ENCODE assay signal across 11 cellular contexts in the genomic region with DNA sequence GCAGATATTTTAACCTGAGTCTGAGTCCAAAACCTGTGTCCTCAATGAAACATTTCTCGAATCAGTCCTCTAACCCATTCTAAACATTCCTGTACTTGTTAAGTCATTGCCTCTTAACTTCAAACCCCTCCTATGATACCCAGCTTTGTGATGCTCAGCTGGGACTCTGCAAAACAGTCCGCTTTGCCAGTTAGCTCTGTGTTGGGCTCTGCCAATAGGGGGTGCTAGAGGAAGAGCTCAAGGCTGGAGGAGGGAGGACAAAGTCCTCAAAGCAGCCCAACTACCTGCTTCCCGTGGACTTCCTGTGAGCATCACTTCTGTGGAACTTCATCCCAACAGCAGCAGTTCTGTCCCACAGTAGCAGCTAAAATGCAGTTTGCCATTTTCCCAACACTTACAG. TPM values are rescaled to one million over a fixed set of nuclear protein-coding genes. Genes with fewer than 3 reads are reported as not detected.
DNase-seq lines count a peak whose midpoint lies in the region; ATAC-seq, FAIRE-seq and TF ChIP-seq lines count a peak whose summit lies in the region.
"Had no signal": no experiment of that assay in that cellular context is flagged by ENCODE, and none has a peak within 500 bp of the region (broad histone marks: within the 10 kb centered on the region; RNA-seq: fewer than 3 reads in every experiment).

No MANE protein-coding gene starts in this region.

- H3K36me3 Mint-ChIP-seq in activated naive CD4-positive, alpha-beta T cell treated with anti-CD3 and anti-CD28 coated beads for 36 hours (ENCODE audit: low read depth): no peaks in the 10 kb centered on the region
- H3K36me3 Mint-ChIP-seq in stimulated activated memory B cell treated with anti-CD40 and anti-IgM and Interleukin-4, amounts not matched to agents 10 μg/mL and 1 μg/mL and 100 μg/mL, for 72 hours: no peaks in the 10 kb centered on the region

- intact Hi-C loops in activated naive CD4-positive, alpha-beta T cell treated with anti-CD3 and anti-CD28 coated beads for 36 hours (cut with micrococcal nuclease): no loop called here
- intact Hi-C loops in GM12878 (cut with micrococcal nuclease; ENCODE audit: unreplicated experiment): no loop called here
- intact Hi-C loops in kidney (cut with DNase I): no loop called here

- WGBS in GM12878 (ENCODE audit: insufficient coverage, insufficient replicate concordance, low lambda C conversion rate, missing lambda C conversion rate): 21% methylated on average over 3 of the region's 3 CpGs

- CTCF ChIA-PET in activated naive CD4-positive, alpha-beta T cell treated with anti-CD3 and anti-CD28 coated beads for 36 hours (lab: Charles Lee): interaction anchor here (0.7 to 1.6 kb wide), 6 partner anchors 12 to 489 kb away, joined by 3 to 7 read pairs (median 4); no protein-coding TSS in a partner anchor
- CTCF ChIA-PET in GM12878 (lab: Yijun Ruan, JAX): interaction anchor here (0.7 to 1.8 kb wide), 6 partner anchors 9 to 54 kb away, joined by 3 to 7 read pairs (median 4); no protein-coding TSS in a partner anchor

- ATAC-seq in HG03103 (IDR thresholded peaks at IDR 0.05; ENCODE audit: low read depth, unreplicated experiment): peak; percentile 67
- peak; percentile 79 for ATAC-seq in GM12878
- peak; percentile 24 for ATAC-seq in stimulated activated memory B cell treated with anti-CD40 and anti-IgM and Interleukin-4, amounts not matched to agents 10 μg/mL and 1 μg/mL and 100 μg/mL, for 72 hours
- no peak for ATAC-seq in GM18517 (IDR thresholded peaks at IDR 0.05; ENCODE audit: unreplicated experiment)

- H3K27ac Mint-ChIP-seq in activated naive CD4-positive, alpha-beta T cell treated with anti-CD3 and anti-CD28 coated beads for 36 hours: no peak overlapping the region
- no peak overlapping the region for H3K27ac Mint-ChIP-seq in stimulated activated memory B cell treated with anti-CD40 and anti-IgM and Interleukin-4, amounts not matched to agents 10 μg/mL and 1 μg/mL and 100 μg/mL, for 72 hours
- H3K27ac Mint-ChIP-seq: nephron; stimulated activated naive CD8-positive, alpha-beta T cell treated with anti-CD3 and anti-CD28 coated beads, Interleukin-15, Interleukin-2, amounts not matched to agents 100 ng/mL and 50 ng/mL, for 24 hours had no signal

- H3K9me3 ChIP-seq in GM12878 (replicated peaks; ENCODE audit: control insufficient read depth, insufficient read depth, low read length) (no peaks in the 10 kb centered on the region), kidney (ENCODE audit: control insufficient read depth in 1 of 2, low read length in 2 of 2) (no peaks in the 10 kb centered on the region)

- H3K4me3 Mint-ChIP-seq in activated naive CD4-positive, alpha-beta T cell treated with anti-CD3 and anti-CD28 coated beads for 36 hours: no peak overlapping the region
- H3K4me3 Mint-ChIP-seq in stimulated activated memory B cell treated with anti-CD40 and anti-IgM and Interleukin-4, amounts not matched to agents 10 μg/mL and 1 μg/mL and 100 μg/mL, for 72 hours: no peak overlapping the region
- H3K4me3 Mint-ChIP-seq: nephron; stimulated activated naive CD8-positive, alpha-beta T cell treated with anti-CD3 and anti-CD28 coated beads, Interleukin-15, Interleukin-2, amounts not matched to agents 100 ng/mL and 50 ng/mL, for 24 hours had no signal

- H3K4me3 ChIP-seq in GM12878: no peak overlapping the region
- H3K4me3 ChIP-seq in kidney (ENCODE audit: low read length in 2 of 2): no peak overlapping the region

- H3K27ac ChIP-seq in GM12878 (ENCODE audit: control insufficient read depth, insufficient read depth) (no peak overlapping the region), kidney (ENCODE audit: low read depth in 2 of 2, low read length in 2 of 2) (no peak overlapping the region)
- H3K27ac ChIP-seq: VCaP had no signal

- no peaks in the 10 kb centered on the region for H3K79me2 ChIP-seq in GM12878 (ENCODE audit: control insufficient read depth, insufficient read depth, low read length)

- TF ChIP-seq RAD21 in GM12878 (IDR thresholded peaks at IDR 0.05; ENCODE audit: insufficient read depth, low read depth, low read length): peak; percentile 20; the same call in 1 of the 2 replicates

- no peaks in the 10 kb centered on the region for H3K36me3 ChIP-seq in GM12878 (ENCODE audit: control insufficient read depth in 2 of 2, insufficient read depth in 2 of 2, low read length in 1 of 2)
- no peaks in the 10 kb centered on the region for H3K36me3 ChIP-seq in kidney (ENCODE audit: control insufficient read depth in 1 of 2, insufficient read depth in 2 of 2, low read length in 2 of 2)

- TF ChIP-seq CTCF in GM12878 (IDR thresholded peaks at IDR 0.05 in 2 of 3, conservative IDR thresholded peaks at IDR 0.05 in 1 of 3; ENCODE audit: control insufficient read depth in 2 of 3, extremely low read depth in 1 of 3, insufficient read depth in 1 of 3, low read depth in 3 of 3, low read length in 3 of 3): peak; percentile 35 to 62 (median 49)
- no peak for TF ChIP-seq CTCF in kidney (IDR thresholded peaks at IDR 0.05; ENCODE audit: borderline replicate concordance, extremely low read depth, insufficient read depth)

- no peak for TF ChIP-seq POLR2A in GM12878 (IDR thresholded peaks at IDR 0.05; ENCODE audit: low read depth, low read length)

- TF ChIP-seq EP300 in GM12878 (IDR thresholded peaks at IDR 0.05; ENCODE audit: borderline replicate concordance in 1 of 2, control insufficient read depth in 1 of 2, low read depth in 2 of 2, low read length in 2 of 2): no peak

- peaks cover 3% of the 10 kb centered on the region for H3K4me1 Mint-ChIP-seq in activated naive CD4-positive, alpha-beta T cell treated with anti-CD3 and anti-CD28 coated beads for 36 hours (ENCODE audit: low read depth)
- H3K4me1 Mint-ChIP-seq in stimulated activated memory B cell treated with anti-CD40 and anti-IgM and Interleukin-4, amounts not matched to agents 10 μg/mL and 1 μg/mL and 100 μg/mL, for 72 hours: no peaks in the 10 kb centered on the region
- H3K4me1 Mint-ChIP-seq: nephron had no signal

- no peak overlapping the region for H3K4me2 ChIP-seq in GM12878 (ENCODE audit: control insufficient read depth, insufficient read depth)

- no peaks in the 10 kb centered on the region; the same call in 1 of the 2 replicates for H4K20me1 ChIP-seq in GM12878 (ENCODE audit: control insufficient read depth, insufficient read depth)

- in situ Hi-C loops in GM12878 (cut with MboI): no loop called here

- H3K9ac ChIP-seq in GM12878 (ENCODE audit: control insufficient read depth, insufficient read depth, low read length) (no peak overlapping the region), kidney (ENCODE audit: low read length in 2 of 2) (no peak overlapping the region)

- no TSS peak for BruUV-seq in GM12878 (replicated peaks; lab: Mats Ljungman, UMichigan)

- SMC1A ChIA-PET in GM12878 (lab: Charles Lee; ENCODE audit: uncharacterized antibody, unreplicated experiment): interaction anchor here (0.7 to 1.0 kb wide), 2 partner anchors 9 kb away, joined by 3 read pairs; no protein-coding TSS in a partner anchor

- H3K27me3 ChIP-seq in GM12878 (replicated peaks in 1 of 2; ENCODE audit: control insufficient read depth in 2 of 2, insufficient read depth in 2 of 2, low read length in 1 of 2): no peaks in the 10 kb centered on the region; a peak in 2 of 4 replicates

- no peak overlapping the region for H2AFZ ChIP-seq in GM12878 (ENCODE audit: control insufficient read depth, low read depth, low read length)

- POLR2A ChIA-PET in GM12878 (lab: Charles Lee): no interaction called here

- peak; percentile 46 for DNase-seq in activated naive CD4-positive, alpha-beta T cell treated with anti-CD3 and anti-CD28 coated beads for 36 hours
- DNase-seq in activated naive CD4-positive, alpha-beta T cell treated with Interleukin-2 at 50 U/mL for 16 hours: no peak
- no peak for DNase-seq in GM12878 (ENCODE audit: low read depth, low spot score)
- no peak for DNase-seq in kidney
- no peak for DNase-seq in cerebellar nuclear complex (lab: John Stamatoyannopoulos, UW)

- RAD21 ChIA-PET in GM12878 (lab: Charles Lee; ENCODE audit: unreplicated experiment): interaction anchor here (1.2 kb wide), 1 partner anchor 20 kb away, joined by 3 read pairs; no protein-coding TSS in a partner anchor

- no peaks in the 10 kb centered on the region for H3K4me1 ChIP-seq in GM12878 (ENCODE audit: control insufficient read depth, insufficient read depth, low read length)
- no peaks in the 10 kb centered on the region for H3K4me1 ChIP-seq in kidney (ENCODE audit: control insufficient read depth in 1 of 2, insufficient read depth in 1 of 2, low read depth in 1 of 2, low read length in 2 of 2)

- no peaks in the 10 kb centered on the region for H3K9me3 Mint-ChIP-seq in activated naive CD4-positive, alpha-beta T cell treated with anti-CD3 and anti-CD28 coated beads for 36 hours
- no peaks in the 10 kb centered on the region for H3K9me3 Mint-ChIP-seq in stimulated activated memory B cell treated with anti-CD40 and anti-IgM and Interleukin-4, amounts not matched to agents 10 μg/mL and 1 μg/mL and 100 μg/mL, for 72 hours
- H3K9me3 Mint-ChIP-seq: nephron; stimulated activated naive CD8-positive, alpha-beta T cell treated with anti-CD3 and anti-CD28 coated beads, Interleukin-15, Interleukin-2, amounts not matched to agents 100 ng/mL and 50 ng/mL, for 24 hours had no signal

- H3K27me3 Mint-ChIP-seq in activated naive CD4-positive, alpha-beta T cell treated with anti-CD3 and anti-CD28 coated beads for 36 hours (ENCODE audit: low read depth): peaks cover 4% of the 10 kb centered on the region
- peaks cover 9% of the 10 kb centered on the region for H3K27me3 Mint-ChIP-seq in stimulated activated memory B cell treated with anti-CD40 and anti-IgM and Interleukin-4, amounts not matched to agents 10 μg/mL and 1 μg/mL and 100 μg/mL, for 72 hours

- FAIRE-seq in GM12878 (lab: Jason Lieb, UNC) (no peak), kidney (lab: Jason Lieb, UNC) (no peak)

RNA-seq across cellular contexts. Expression of a gene that starts 38.1 kb away (rescaled TPM):
- total RNA-seq in activated naive CD4-positive, alpha-beta T cell treated with anti-CD3 and anti-CD28 coated beads for 36 hours: not detected
- not detected in 2 replicates for total RNA-seq in GM12878 (2013; cell fraction: nucleolus; rRNA removed)
- not detected in 2 replicates for total RNA-seq in GM12878 (2014; rRNA removed)
- not detected in 2 replicates for total RNA-seq in GM12878 (2014; rRNA removed; fragmentation: Illumina TruSeq; extraction: Trizol)
- total RNA-seq in GM12878 (2021): not detected in 2 replicates
- polyA plus RNA-seq in GM12878 (2011; ENCODE audit: low read depth): not detected
- polyA plus RNA-seq in GM12878 (2011; rRNA removed): not detected in 2 replicates
- polyA plus RNA-seq in GM12878 (2011; cell fraction: cytosol; rRNA removed): not detected in 2 replicates
- polyA plus RNA-seq in GM12878 (2011; cell fraction: nucleus; rRNA removed): not detected in 2 replicates
- polyA plus RNA-seq in GM12878 (2012): not detected in 2 replicates
- not detected in 2 replicates for polyA plus RNA-seq in GM12878 (2014; fragmentation: Illumina TruSeq; extraction: Trizol)
- under 1 TPM in 1 of 2 experiments, not detected in 1; under 0.01 TPM for polyA plus RNA-seq in GM12878 (2014; fragmentation: Nextera tagmentation; extraction: Ambion mirVana)
- not detected in 2 replicates for polyA plus RNA-seq in GM12878 (2014; rRNA removed)
- polyA plus RNA-seq in GM12878 (2016; fragmentation: Nextera tagmentation; extraction: Ambion mirVana): not detected
- polyA minus RNA-seq in GM12878 (2011; rRNA and poly(A)+ RNA removed): under 0.01 TPM in 1 of 2 replicates, not detected in the other
- polyA minus RNA-seq in GM12878 (2011; cell fraction: cytosol; rRNA and poly(A)+ RNA removed): not detected in 2 replicates
- under 0.01 TPM in 1 of 2 replicates, not detected in the other for polyA minus RNA-seq in GM12878 (2011; cell fraction: nucleus; rRNA and poly(A)+ RNA removed)
- total RNA-seq in kidney: 1.3 TPM
- polyA plus RNA-seq in kidney (ENCODE audit: insufficient read depth, low read depth, low replicate concordance): 0.22 TPM
